ENCODE assay signal across 8 cellular contexts in genomic region chr12:116818948-116819832, GRCh38.
DNase-seq lines count a peak whose midpoint lies in the region; ATAC-seq and TF ChIP-seq lines count a peak whose summit lies in the region.

No MANE protein-coding gene starts in this region.

- WGBS in spleen, 5 donors, result 0 to 3% (median 1%) methylated on average over 35 to 70 of the region's 70 CpGs

- no peak for TF ChIP-seq CTCF in AG04449 (IDR thresholded peaks at IDR 0.05; ENCODE audit: insufficient read depth, low read length, missing control alignments)
- TF ChIP-seq CTCF in WTC11 (IDR thresholded peaks at IDR 0.05), result no peak
- no peak for TF ChIP-seq CTCF in cardiac fibroblast (IDR thresholded peaks at IDR 0.05; ENCODE audit: low read depth, low read length)
- TF ChIP-seq CTCF in spleen (IDR thresholded peaks at IDR 0.05 in 8 of 11, conservative IDR thresholded peaks at IDR 0.05 in 3 of 11), result peak in 3 of 11 experiments; percentile 19 to 55 (median 54)

- H3K9me3 ChIP-seq in spleen, result peaks cover 0 to under 1% (median 0%) of the 10 kb centered on the region in 8 donors

- H3K36me3 Mint-ChIP-seq in WTC11, result no peaks in the 10 kb centered on the region

- POLR2A ChIA-PET in AG04449 (lab: Yijun Ruan, JAX), result no interaction called here
- POLR2A ChIA-PET in WTC11 (lab: Charles Lee), result no interaction called here

- peak overlapping the region; percentile 85 for H3K4me3 ChIP-seq in AG04449 (ENCODE audit: low read depth, low read length)
- H3K4me3 ChIP-seq in cardiac fibroblast (replicated peaks in 1 of 2; ENCODE audit: low read depth in 2 of 2, low read length in 2 of 2), result peak overlapping the region; percentile 84 to 89
- peak overlapping the region; percentile 44 to 84 (median 72) for H3K4me3 ChIP-seq in spleen

- H3K4me1 Mint-ChIP-seq in WTC11, result peaks cover 18% of the 10 kb centered on the region

- H3K4me3 Mint-ChIP-seq in WTC11, result peak overlapping the region; percentile 96

- CTCF ChIA-PET in AG04449 (lab: Yijun Ruan, JAX), result interaction anchor here (1.1 kb wide), 1 partner anchor 110 kb away, joined by 3 read pairs; no protein-coding TSS in a partner anchor
- CTCF ChIA-PET in WTC11 (lab: Charles Lee), result no interaction called here

- no peaks in the 10 kb centered on the region for H3K27me3 Mint-ChIP-seq in WTC11 (ENCODE audit: low read depth)

- no peaks in the 10 kb centered on the region for H3K9me3 Mint-ChIP-seq in WTC11

- H3K36me3 ChIP-seq in spleen, result no peaks in the 10 kb centered on the region

- H3K27ac ChIP-seq in spleen, result peak overlapping the region; percentile 75 to 93 (median 90)

- peaks cover 13 to 28% (median 22%) of the 10 kb centered on the region in 6 donors for H3K4me1 ChIP-seq in spleen

- no peaks in the 10 kb centered on the region for H3K27me3 ChIP-seq in spleen (replicated peaks in 1 of 7)

- intact Hi-C loops in spleen (cut with DNase I; ENCODE audit: low total_unique reads), result no loop called here

- peak in 2 of 3 donors; percentile 15 to 21 for TF ChIP-seq POLR2A in spleen (IDR thresholded peaks at IDR 0.05)

- H3K27ac Mint-ChIP-seq in WTC11, result peak overlapping the region; percentile 99

- ATAC-seq in GM18870 (IDR thresholded peaks at IDR 0.05; ENCODE audit: unreplicated experiment) (peak; percentile 62), HG03108 (IDR thresholded peaks at IDR 0.05; ENCODE audit: unreplicated experiment) (peak; percentile 72), WTC11 (peak; percentile 90)

- DNase-seq in AG04449 (ENCODE audit: low read depth, low spot score) (peak; percentile 46), NCI-H2196 (lab: John Stamatoyannopoulos, UW; ENCODE audit: unreplicated experiment) (peak; percentile 96), WTC11 (ENCODE audit: low spot score) (peak; percentile 89), cardiac fibroblast (ENCODE audit: low read depth in 2 of 2) (peak; percentile 95), inferior parietal cortex (ENCODE audit: extremely low spot score) (peak; percentile 88), spleen (peak; percentile 95)

TF ChIP-seq in WTC11, 78 proteins besides CTCF, POLR2A, EP300 and RAD21 (continues in another document):
- TF ChIP-seq CREM (CRISPR knock-in tag; IDR thresholded peaks at IDR 0.05), result peak; percentile 97
- TF ChIP-seq NFYB (CRISPR knock-in tag; conservative IDR thresholded peaks at IDR 0.05; ENCODE audit: low read depth), result no peak
- TF ChIP-seq NR1H2 (CRISPR knock-in tag; IDR thresholded peaks at IDR 0.05), result no peak
- TF ChIP-seq NFATC4 (CRISPR knock-in tag; IDR thresholded peaks at IDR 0.05), result no peak
- peak; percentile 56; the same call in 1 of the 2 replicates for TF ChIP-seq ARID4B (CRISPR knock-in tag; IDR thresholded peaks at IDR 0.05; ENCODE audit: borderline replicate concordance)
- no peak for TF ChIP-seq MXD4 (CRISPR knock-in tag; IDR thresholded peaks at IDR 0.05; ENCODE audit: borderline replicate concordance)
- no peak for TF ChIP-seq ZNF219 (CRISPR knock-in tag; IDR thresholded peaks at IDR 0.05; ENCODE audit: borderline replicate concordance)
- peak; percentile 55; the same call in 1 of the 2 replicates for TF ChIP-seq E2F4 (CRISPR knock-in tag; IDR thresholded peaks at IDR 0.05; ENCODE audit: borderline replicate concordance, low read depth)
- no peak for TF ChIP-seq GABPB1 (CRISPR knock-in tag; IDR thresholded peaks at IDR 0.05)
- no peak for TF ChIP-seq ZNF512 (CRISPR knock-in tag; IDR thresholded peaks at IDR 0.05; ENCODE audit: borderline replicate concordance)
- no peak for TF ChIP-seq ESRRA (CRISPR knock-in tag; IDR thresholded peaks at IDR 0.05; ENCODE audit: borderline replicate concordance)
- no peak for TF ChIP-seq SOX15 (CRISPR knock-in tag; IDR thresholded peaks at IDR 0.05)
- TF ChIP-seq FOXK1 (CRISPR knock-in tag; IDR thresholded peaks at IDR 0.05), result 0 out of 2 replicates have a peak, but pooled peaks have one; percentile 29
- no peak for TF ChIP-seq TEAD4 (CRISPR knock-in tag; IDR thresholded peaks at IDR 0.05)
- TF ChIP-seq KAT7 (CRISPR knock-in tag; IDR thresholded peaks at IDR 0.05; ENCODE audit: borderline replicate concordance), result no peak
- TF ChIP-seq ZNF232 (CRISPR knock-in tag; IDR thresholded peaks at IDR 0.05), result no peak
- no peak for TF ChIP-seq ZMAT4 (CRISPR knock-in tag; IDR thresholded peaks at IDR 0.05)
- no peak for TF ChIP-seq ZNF396 (CRISPR knock-in tag; IDR thresholded peaks at IDR 0.05; ENCODE audit: borderline replicate concordance)
- 0 out of 2 replicates have a peak, but pooled peaks have one; percentile 34 for TF ChIP-seq TP53 (CRISPR knock-in tag; IDR thresholded peaks at IDR 0.05)
- peak; percentile 20; the same call in 1 of the 2 replicates for TF ChIP-seq MAX (CRISPR knock-in tag; IDR thresholded peaks at IDR 0.05)
- peak; percentile 61; the same call in 1 of the 2 replicates for TF ChIP-seq FOXP1 (CRISPR knock-in tag; IDR thresholded peaks at IDR 0.05; ENCODE audit: borderline replicate concordance)

Comparison
In these comparisons a context has a peak if more than half of its experiments do, and no peak if none do; other contexts are left out.
1. Peak in every context shown above with its lines: DNase-seq, ATAC-seq, H3K4me3 ChIP-seq and H3K27ac ChIP-seq.
2. DNase-seq: peak in every context shown above with its lines; median percentile 96 in NCI-H2196; 95 in cardiac fibroblast; 95 in spleen; 89 in WTC11; 88 in inferior parietal cortex; 46 in AG04449.